ENCODE assay signal across 13 cellular contexts in the genomic region with DNA sequence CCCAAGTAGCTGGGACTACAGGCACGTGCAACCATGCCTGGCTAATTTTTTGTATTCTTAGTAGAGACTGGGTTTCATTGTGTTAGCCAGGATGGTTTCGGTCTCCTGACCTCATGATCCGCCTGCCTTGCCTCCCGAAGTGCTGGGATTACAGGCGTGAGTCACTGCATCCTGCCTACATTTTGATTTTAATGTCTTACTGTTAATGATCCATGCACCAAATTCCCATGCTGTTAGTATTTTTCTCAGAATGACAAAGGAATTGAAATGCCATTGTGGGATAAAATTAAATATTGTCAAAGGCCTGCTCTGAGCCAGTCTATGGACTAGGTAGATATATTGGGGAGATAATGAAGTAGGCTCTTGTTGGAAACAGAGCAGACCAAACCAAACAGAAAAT. TPM values are rescaled to one million over a fixed set of nuclear protein-coding genes. Genes with fewer than 3 reads are reported as not detected.
DNase-seq lines count a peak whose midpoint lies in the region; ATAC-seq and TF ChIP-seq lines count a peak whose summit lies in the region.
"Had no signal": no experiment of that assay in that cellular context is flagged by ENCODE, and none has a peak within 500 bp of the region (broad histone marks: within the 10 kb centered on the region; RNA-seq: fewer than 3 reads in every experiment).

No MANE protein-coding gene starts in this region.

- H3K9me3 Mint-ChIP-seq in nephron progenitor cell = peaks cover 3% of the 10 kb centered on the region

- H3K27ac Mint-ChIP-seq in nephron progenitor cell = peak overlapping the region; percentile 22
- H3K27ac Mint-ChIP-seq: T-helper 17 cell had no signal

- ATAC-seq in HG03457 (IDR thresholded peaks at IDR 0.05; ENCODE audit: unreplicated experiment) = no peak
- ATAC-seq: left colon, T-helper 17 cell had no signal

- H3K36me3 ChIP-seq in MG63 = no peaks in the 10 kb centered on the region
- H3K36me3 ChIP-seq in right atrium auricular region = no peaks in the 10 kb centered on the region

- peaks cover 0 to 15% of the 10 kb centered on the region in 2 donors for H3K4me1 ChIP-seq in right atrium auricular region

- H3K27ac ChIP-seq in right atrium auricular region (no peak overlapping the region), dorsolateral prefrontal cortex (peak overlapping the region in 6 of 59 donors; percentile 13 to 56 (median 35))
- H3K27ac ChIP-seq: coronary artery had no signal

- H3K27me3 Mint-ChIP-seq in nephron progenitor cell (ENCODE audit: low read depth, poor library complexity) = no peaks in the 10 kb centered on the region
- H3K27me3 Mint-ChIP-seq: T-helper 17 cell had no signal

- peaks cover 27% of the 10 kb centered on the region for H3K4me1 Mint-ChIP-seq in nephron progenitor cell

- H3K9me3 ChIP-seq in MG63 (no peaks in the 10 kb centered on the region), right atrium auricular region (no peaks in the 10 kb centered on the region)

- no peak overlapping the region for H3K4me3 Mint-ChIP-seq in nephron progenitor cell
- H3K4me3 Mint-ChIP-seq: T-helper 17 cell had no signal

- no peaks in the 10 kb centered on the region for H3K27me3 ChIP-seq in MG63
- H3K27me3 ChIP-seq in right atrium auricular region = no peaks in the 10 kb centered on the region
- H3K27me3 ChIP-seq in dorsolateral prefrontal cortex = no peaks in the 10 kb centered on the region

- in situ Hi-C loops in Caki2 (cut with HindIII; ENCODE audit: low pct_unique_long_range_greater_than_20kb, low sequenced_read_pairs) = no loop called here

- H3K36me3 Mint-ChIP-seq in nephron progenitor cell (ENCODE audit: low read depth) = peaks cover 4% of the 10 kb centered on the region

- intact Hi-C loops in dorsolateral prefrontal cortex (cut with DNase I) = no loop called here

- TF ChIP-seq CTCF in nephron progenitor cell (IDR thresholded peaks at IDR 0.05) = no peak
- no peak for TF ChIP-seq CTCF in right atrium auricular region (IDR thresholded peaks at IDR 0.05)
- TF ChIP-seq CTCF in dorsolateral prefrontal cortex (IDR thresholded peaks at IDR 0.05 in 54 of 56, conservative IDR thresholded peaks at IDR 0.05 in 2 of 56; ENCODE audit: low read depth in 1 of 56, partially characterized antibody in 56 of 56) = no peak

- no peak overlapping the region for H3K4me3 ChIP-seq in MG63
- H3K4me3 ChIP-seq in right atrium auricular region = no peak overlapping the region
- no peak overlapping the region for H3K4me3 ChIP-seq in dorsolateral prefrontal cortex
- H3K4me3 ChIP-seq: coronary artery had no signal

- DNase-seq in Caki2 (ENCODE audit: low read depth) (peak; percentile 95), MG63 (peak; percentile 87), dermis microvascular lymphatic vessel endothelial cell (ENCODE audit: low read depth in 2 of 2) (peak; percentile 50 to 89), nephron progenitor cell (no peak), right atrium auricular region (ENCODE audit: low spot score) (no peak), dorsolateral prefrontal cortex (no peak)
- no peak for DNase-seq in activated naive CD4-positive, alpha-beta T cell treated with anti-CD3 and anti-CD28 coated beads, Interleukin-2, amount 50 U/mL, for 16 hours
- DNase-seq: activated CD8-positive, alpha-beta memory T cell treated with anti-CD3 and anti-CD28 coated beads, Interleukin-2, amount 50 U/mL, for 48 hours; left colon; NCI-H446 treated with DMSO at 0.1 percent for 48 hours; T-helper 17 cell had no signal

RNA-seq across cellular contexts. Expression of gene CBFA2T2, which starts 28.2 kb away (rescaled TPM):
- total RNA-seq in Caki2 (2014; rRNA removed; shearing (Covaris generic); ENCODE audit: low replicate concordance) = 51.9 and 56.1 TPM in 2 replicates
- total RNA-seq in MG63 (2014; rRNA removed; shearing (Covaris generic); ENCODE audit: low replicate concordance) = 7.2 and 7.5 TPM in 2 replicates
- total RNA-seq in dermis microvascular lymphatic vessel endothelial cell (2.6 and 5.1 TPM in 2 replicates), right atrium auricular region (10 to 100 TPM in 1 of 2 donors, 1 to 10 TPM in 1; 9.8 to 10.4 TPM), dorsolateral prefrontal cortex (10 to 100 TPM; 30.2 to 61.1 (median 39.7) TPM)

Comparison
In these comparisons a context has a peak if more than half of its experiments do, and no peak if none do; other contexts are left out.
1. DNase-seq: peak in Caki2 (single experiment), MG63 (single experiment) and dermis microvascular lymphatic vessel endothelial cell (2 of 2); none in nephron progenitor cell (single experiment), activated naive CD4-positive, alpha-beta T cell treated with anti-CD3 and anti-CD28 coated beads, Interleukin-2, amount 50 U/mL, for 16 hours (single experiment), right atrium auricular region (single experiment) and dorsolateral prefrontal cortex (0 of 10).